In the genomic region with DNA sequence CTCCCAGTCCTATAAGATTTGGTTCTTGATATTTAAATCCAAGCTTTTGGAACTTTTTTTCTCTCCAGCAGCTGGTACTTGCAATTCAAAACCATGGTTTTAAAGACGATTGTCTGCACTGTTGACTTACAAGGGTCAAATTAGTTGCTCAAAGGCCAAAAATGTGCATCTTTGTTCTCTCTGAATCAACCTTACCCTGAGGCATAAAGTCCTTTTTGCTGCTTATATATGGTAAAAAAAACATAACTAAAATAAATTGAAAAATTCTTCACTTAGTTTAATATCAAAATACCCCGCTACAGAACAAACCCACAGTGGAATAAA, we compare ENCODE assay signal across 16 cellular contexts.
DNase-seq lines count a peak whose midpoint lies in the region; ATAC-seq and TF ChIP-seq lines count a peak whose summit lies in the region.
"Had no signal": no experiment of that assay in that cellular context is flagged by ENCODE, and none has a peak within 500 bp of the region (broad histone marks: within the 10 kb centered on the region; RNA-seq: fewer than 3 reads in every experiment).

No MANE protein-coding gene starts in this region.

- TF ChIP-seq CTCF in PC-3 (conservative IDR thresholded peaks at IDR 0.05; ENCODE audit: low read depth, low read length), result no peak
- no peak for TF ChIP-seq CTCF in neural progenitor cell (IDR thresholded peaks at IDR 0.05)
- TF ChIP-seq CTCF in body of pancreas (IDR thresholded peaks at IDR 0.05), result no peak

- H3K27ac ChIP-seq in HUES48 (ENCODE audit: low read depth, low read length), result peak overlapping the region; percentile 75
- H3K27ac ChIP-seq in PC-3 (ENCODE audit: low read length), result no peak overlapping the region
- H3K27ac ChIP-seq in neural progenitor cell, result no peak overlapping the region
- no peak overlapping the region for H3K27ac ChIP-seq in body of pancreas
- H3K27ac ChIP-seq: BLaER1 treated with 17β-estradiol and CSF1 and Interleukin-3, amounts not matched to agents 10 nM and 100 nM had no signal

- no peak for TF ChIP-seq POLR2A in body of pancreas (IDR thresholded peaks at IDR 0.05)

- WGBS in body of pancreas, 2 donors, result 61 to 69% methylated on average over 2 of the region's 2 CpGs

- H4K20me1 ChIP-seq in PC-3 (ENCODE audit: low read length) (no peaks in the 10 kb centered on the region), neural progenitor cell (ENCODE audit: low read depth) (no peaks in the 10 kb centered on the region)
- H4K20me1 ChIP-seq: BLaER1 treated with 17β-estradiol and CSF1 and Interleukin-3, amounts not matched to agents 10 nM and 100 nM had no signal

- no TSS peak for BruUV-seq in PC-3 (replicated peaks; lab: Mats Ljungman, UMichigan)

- no peak for ATAC-seq in PC-3
- ATAC-seq in body of pancreas, result no peak
- ATAC-seq in GM18517 (IDR thresholded peaks at IDR 0.05; ENCODE audit: unreplicated experiment), result no peak

- no peaks in the 10 kb centered on the region for H3K9me2 ChIP-seq in PC-3 (replicated peaks; ENCODE audit: low read length)

- H3K9ac ChIP-seq in HUES48 (ENCODE audit: low read depth, low read length) (peak overlapping the region; percentile 30; the same call in 1 of the 2 replicates), PC-3 (ENCODE audit: low read length) (no peak overlapping the region), neural progenitor cell (no peak overlapping the region)
- H3K9ac ChIP-seq: BLaER1 treated with 17β-estradiol and CSF1 and Interleukin-3, amounts not matched to agents 10 nM and 100 nM had no signal

- CTCF ChIA-PET in PC-3 (lab: Charles Lee), result interaction anchor here (0.6 kb wide), 1 partner anchor 186 kb away, joined by 7 read pairs; no protein-coding TSS in a partner anchor
- CTCF ChIA-PET in activated CD4-positive, alpha-beta memory T cell treated with anti-CD3 and anti-CD28 coated beads for 36 hours (lab: Charles Lee), result no interaction called here

- no peaks in the 10 kb centered on the region for H3K9me3 Mint-ChIP-seq in neural progenitor cell
- H3K9me3 Mint-ChIP-seq in activated CD4-positive, alpha-beta memory T cell treated with anti-CD3 and anti-CD28 coated beads for 36 hours, result no peaks in the 10 kb centered on the region

- H3K4me1 ChIP-seq in HUES48 (ENCODE audit: control insufficient read depth, insufficient read depth, low read length) (peaks cover 63% of the 10 kb centered on the region), PC-3 (ENCODE audit: insufficient read depth, low read length) (no peaks in the 10 kb centered on the region), neural progenitor cell (peaks cover 25% of the 10 kb centered on the region), body of pancreas (no peaks in the 10 kb centered on the region)
- H3K4me1 ChIP-seq: BLaER1 treated with 17β-estradiol and CSF1 and Interleukin-3, amounts not matched to agents 10 nM and 100 nM had no signal

- intact Hi-C loops in PC-3 (cut with micrococcal nuclease) (no loop called here), body of pancreas (cut with DNase I) (no loop called here)
- intact Hi-C loops in activated CD4-positive, alpha-beta memory T cell treated with anti-CD3 and anti-CD28 coated beads for 36 hours (cut with micrococcal nuclease), result no loop called here

- H3K4me1 Mint-ChIP-seq in neural progenitor cell, result peaks cover 20% of the 10 kb centered on the region
- no peaks in the 10 kb centered on the region for H3K4me1 Mint-ChIP-seq in activated CD4-positive, alpha-beta memory T cell treated with anti-CD3 and anti-CD28 coated beads for 36 hours (ENCODE audit: low read depth)
- H3K4me1 Mint-ChIP-seq: CD8-positive, alpha-beta memory T cell had no signal

- peak; percentile 10 for DNase-seq in ELR (ENCODE audit: low read depth)
- peak; percentile 12 for DNase-seq in PC-3
- DNase-seq in neural progenitor cell (ENCODE audit: low spot score), result peak; percentile 17
- DNase-seq in NCI-H2029 treated with DMSO at 0.1 percent for 48 hours (lab: John Stamatoyannopoulos, UW), result no peak
- no peak for DNase-seq in activated CD4-positive, alpha-beta memory T cell treated with anti-CD3 and anti-CD28 coated beads for 36 hours
- no peak for DNase-seq in body of pancreas
- DNase-seq: CD8-positive, alpha-beta memory T cell; DMS79; NCI-H1436 treated with DMSO at 0.1 percent for 48 hours; NCI-H2081 treated with DMSO at 0.1 percent for 48 hours; NCI-H2227 treated with DMSO at 0.1 percent for 48 hours; NCI-H524 treated with DMSO at 0.1 percent for 48 hours; SIG-M5 had no signal

- H3K4me3 ChIP-seq in HUES48 (ENCODE audit: low read depth, low read length) (peak overlapping the region; percentile 11; the same call in 1 of the 2 replicates), PC-3 (ENCODE audit: low read length) (no peak overlapping the region), neural progenitor cell (no peak overlapping the region), body of pancreas (no peak overlapping the region)
- H3K4me3 ChIP-seq: BLaER1 treated with 17β-estradiol and CSF1 and Interleukin-3, amounts not matched to agents 10 nM and 100 nM had no signal

- H3K27me3 ChIP-seq in HUES48 (ENCODE audit: control insufficient read depth, insufficient read depth, low read length), result no peaks in the 10 kb centered on the region
- H3K27me3 ChIP-seq in PC-3 (ENCODE audit: low read length), result no peaks in the 10 kb centered on the region
- no peaks in the 10 kb centered on the region for H3K27me3 ChIP-seq in neural progenitor cell
- no peaks in the 10 kb centered on the region for H3K27me3 ChIP-seq in body of pancreas
- H3K27me3 ChIP-seq: BLaER1 treated with 17β-estradiol and CSF1 and Interleukin-3, amounts not matched to agents 10 nM and 100 nM had no signal

- H3K36me3 Mint-ChIP-seq in neural progenitor cell, result no peaks in the 10 kb centered on the region
- no peaks in the 10 kb centered on the region for H3K36me3 Mint-ChIP-seq in activated CD4-positive, alpha-beta memory T cell treated with anti-CD3 and anti-CD28 coated beads for 36 hours
- H3K36me3 Mint-ChIP-seq: CD8-positive, alpha-beta memory T cell had no signal

- POLR2A ChIA-PET in PC-3 (lab: Charles Lee; ENCODE audit: unreplicated experiment), result no interaction called here
- POLR2A ChIA-PET in activated CD4-positive, alpha-beta memory T cell treated with anti-CD3 and anti-CD28 coated beads for 36 hours (lab: Charles Lee), result no interaction called here

- no peaks in the 10 kb centered on the region for H3K36me3 ChIP-seq in HUES48 (ENCODE audit: control insufficient read depth, insufficient read depth, low read length)
- H3K36me3 ChIP-seq in PC-3 (ENCODE audit: low read depth, low read length), result no peaks in the 10 kb centered on the region
- H3K36me3 ChIP-seq in neural progenitor cell, result no peaks in the 10 kb centered on the region
- H3K36me3 ChIP-seq in body of pancreas (replicated peaks in 1 of 2; ENCODE audit: insufficient read depth in 1 of 2, low read depth in 2 of 2), result no peaks in the 10 kb centered on the region
- H3K36me3 ChIP-seq: BLaER1 treated with 17β-estradiol and CSF1 and Interleukin-3, amounts not matched to agents 10 nM and 100 nM had no signal

- no peak overlapping the region for H3K4me2 ChIP-seq in PC-3 (ENCODE audit: low read length)
- H3K4me2 ChIP-seq in neural progenitor cell, result no peak overlapping the region
- H3K4me2 ChIP-seq: BLaER1 treated with 17β-estradiol and CSF1 and Interleukin-3, amounts not matched to agents 10 nM and 100 nM had no signal

- H2AFZ ChIP-seq in PC-3 (ENCODE audit: low read length) (no peak overlapping the region), neural progenitor cell (replicated peaks) (no peak overlapping the region)

- no peaks in the 10 kb centered on the region for H3K27me3 Mint-ChIP-seq in neural progenitor cell (ENCODE audit: insufficient read depth, low read depth)
- H3K27me3 Mint-ChIP-seq in activated CD4-positive, alpha-beta memory T cell treated with anti-CD3 and anti-CD28 coated beads for 36 hours, result no peaks in the 10 kb centered on the region
- H3K27me3 Mint-ChIP-seq: CD8-positive, alpha-beta memory T cell had no signal

- H3K79me2 ChIP-seq in PC-3 (ENCODE audit: low read length) (no peaks in the 10 kb centered on the region), neural progenitor cell (ENCODE audit: low read depth) (no peaks in the 10 kb centered on the region)

- H3F3A ChIP-seq in PC-3 (ENCODE audit: low read length, unreplicated experiment), result no peaks in the 10 kb centered on the region
- peaks cover 5% of the 10 kb centered on the region for H3F3A ChIP-seq in neural progenitor cell (ENCODE audit: low read depth)

- H3K9me3 ChIP-seq in HUES48 (ENCODE audit: control insufficient read depth, insufficient read depth, low read length), result no peaks in the 10 kb centered on the region
- H3K9me3 ChIP-seq in PC-3 (ENCODE audit: low read length), result no peaks in the 10 kb centered on the region
- H3K9me3 ChIP-seq in neural progenitor cell (ENCODE audit: low read depth), result no peaks in the 10 kb centered on the region
- no peaks in the 10 kb centered on the region for H3K9me3 ChIP-seq in body of pancreas
- H3K9me3 ChIP-seq: BLaER1 treated with 17β-estradiol and CSF1 and Interleukin-3, amounts not matched to agents 10 nM and 100 nM had no signal

- no peak overlapping the region for H3K27ac Mint-ChIP-seq in neural progenitor cell
- H3K27ac Mint-ChIP-seq in activated CD4-positive, alpha-beta memory T cell treated with anti-CD3 and anti-CD28 coated beads for 36 hours, result no peak overlapping the region
- H3K27ac Mint-ChIP-seq: CD8-positive, alpha-beta memory T cell had no signal

- H3K4me3 Mint-ChIP-seq in neural progenitor cell, result no peak overlapping the region
- H3K4me3 Mint-ChIP-seq in activated CD4-positive, alpha-beta memory T cell treated with anti-CD3 and anti-CD28 coated beads for 36 hours, result no peak overlapping the region
- H3K4me3 Mint-ChIP-seq: CD8-positive, alpha-beta memory T cell had no signal

Comparison
In these comparisons a context has a peak if more than half of its experiments do, and no peak if none do; other contexts are left out.
1. DNase-seq: peak in ELR (single experiment), PC-3 (single experiment) and neural progenitor cell (single experiment); none in NCI-H2029 treated with DMSO at 0.1 percent for 48 hours (single experiment), activated CD4-positive, alpha-beta memory T cell treated with anti-CD3 and anti-CD28 coated beads for 36 hours (single experiment) and body of pancreas (0 of 4).